Comparison of ENCODE assay signal across 17 cellular contexts in the genomic region with DNA sequence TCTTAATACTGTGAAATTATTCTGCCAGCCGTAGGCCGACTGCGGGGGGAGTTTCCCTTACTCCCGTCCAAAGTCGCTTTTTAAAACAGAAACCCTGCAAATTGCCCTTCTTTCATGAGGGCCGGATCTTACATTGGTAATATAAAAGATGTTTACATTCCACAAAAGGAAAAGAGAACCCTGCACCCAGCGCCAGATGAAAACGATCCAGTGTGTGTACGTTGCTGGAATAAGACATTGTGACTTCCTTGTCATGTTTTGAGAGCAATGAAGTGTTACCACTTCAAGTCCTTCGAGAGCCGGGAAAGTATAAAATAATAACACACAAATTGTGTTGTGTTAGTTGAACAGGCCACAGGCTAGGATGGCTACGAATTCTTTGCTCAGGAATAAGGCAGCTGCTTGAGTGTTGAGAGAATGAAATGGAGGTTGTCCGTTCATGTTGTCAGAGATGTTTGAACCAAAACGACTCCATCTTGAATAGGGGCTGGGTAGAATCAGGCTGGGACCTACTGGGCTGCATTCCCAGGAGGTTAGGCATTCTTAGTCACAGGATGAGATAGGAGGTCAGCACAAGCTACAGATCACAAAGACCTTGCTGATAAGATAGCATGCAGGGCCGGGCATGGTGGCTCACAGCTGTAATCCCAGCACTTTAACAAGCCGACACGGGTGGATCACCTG. TPM values are rescaled to one million over a fixed set of nuclear protein-coding genes. Genes with fewer than 3 reads are reported as not detected.
A peak's percentile ranks its signal among the peaks of the same experiment; 100 is the strongest.
DNase-seq lines count a peak whose midpoint lies in the region; ATAC-seq and TF ChIP-seq lines count a peak whose summit lies in the region.
"Had no signal": no experiment of that assay in that cellular context is flagged by ENCODE, and none has a peak within 500 bp of the region (broad histone marks: within the 10 kb centered on the region; RNA-seq: fewer than 3 reads in every experiment).

No MANE protein-coding gene starts in this region.

- no peaks in the 10 kb centered on the region for H3K4me1 ChIP-seq in adrenal gland (replicated peaks in 1 of 2)
- H3K4me1 ChIP-seq: BE2C had no signal

- H3K36me3 Mint-ChIP-seq in progenitor cell of endocrine pancreas (ENCODE audit: insufficient read depth), result no peaks in the 10 kb centered on the region
- H3K36me3 Mint-ChIP-seq in activated T-cell treated with anti-CD3 and anti-CD28 coated beads, Interleukin-2, amount 50 U/mL, for 4 hours (ENCODE audit: insufficient read depth), result no peaks in the 10 kb centered on the region

- H3K27me3 Mint-ChIP-seq in progenitor cell of endocrine pancreas, result no peaks in the 10 kb centered on the region
- peaks cover 27% of the 10 kb centered on the region for H3K27me3 Mint-ChIP-seq in activated T-cell treated with anti-CD3 and anti-CD28 coated beads, Interleukin-2, amount 50 U/mL, for 4 hours (ENCODE audit: low read depth)

- peaks cover 27% of the 10 kb centered on the region for H3K4me1 Mint-ChIP-seq in progenitor cell of endocrine pancreas (ENCODE audit: low read depth)
- H3K4me1 Mint-ChIP-seq in activated T-cell treated with anti-CD3 and anti-CD28 coated beads, Interleukin-2, amount 50 U/mL, for 4 hours (ENCODE audit: low read depth), result no peaks in the 10 kb centered on the region

- H3K27ac ChIP-seq in adrenal gland, result peak overlapping the region in 1 of 5 donors; percentile 34
- H3K27ac ChIP-seq: esophagus muscularis mucosa had no signal

- no peak for TF ChIP-seq POLR2A in adrenal gland (IDR thresholded peaks at IDR 0.05)

- H3K9me3 Mint-ChIP-seq in progenitor cell of endocrine pancreas (ENCODE audit: low read depth), result no peaks in the 10 kb centered on the region
- no peaks in the 10 kb centered on the region for H3K9me3 Mint-ChIP-seq in activated T-cell treated with anti-CD3 and anti-CD28 coated beads, Interleukin-2, amount 50 U/mL, for 4 hours
- H3K9me3 Mint-ChIP-seq: activated naive CD8-positive, alpha-beta T cell treated with anti-CD3 and anti-CD28 coated beads, Interleukin-2, amount 10 ng/mL, durations not matched to agents 7 days and 5 days had no signal

- DNase-seq in ELF-1 (ENCODE audit: low read depth, low spot score) (peak; percentile 67), adrenal gland (peak in 5 of 7 donors; percentile 65 to 86 (median 74)), kidney tubule cell (ENCODE audit: low spot score) (peak; percentile 60), progenitor cell of endocrine pancreas (ENCODE audit: low spot score, unreplicated experiment) (no peak), HK-2 (ENCODE audit: unreplicated experiment) (no peak)
- no peak for DNase-seq in activated T-cell treated with anti-CD3 and anti-CD28 coated beads, Interleukin-2, amount 50 U/mL, for 4 hours
- DNase-seq: activated CD4-positive, alpha-beta T cell treated with anti-CD3 and anti-CD28 coated beads for 1 hour; activated naive CD8-positive, alpha-beta T cell treated with anti-CD3 and anti-CD28 coated beads, Interleukin-2, amount 10 ng/mL, durations not matched to agents 7 days and 5 days; BE2C; cortex of kidney; occipital lobe; spleen; T-helper 2 cell had no signal

- no peak for ATAC-seq in HG02852 (IDR thresholded peaks at IDR 0.05; ENCODE audit: unreplicated experiment)
- no peak for ATAC-seq in HG03432 (IDR thresholded peaks at IDR 0.05; ENCODE audit: unreplicated experiment)
- no peak for ATAC-seq in activated T-cell treated with anti-CD3 and anti-CD28 coated beads, Interleukin-2, amount 50 U/mL, for 4 hours
- ATAC-seq: Right ventricle myocardium inferior had no signal

- peaks cover 8% of the 10 kb centered on the region for H3K27me3 ChIP-seq in adrenal gland
- H3K27me3 ChIP-seq: BE2C had no signal

- 54 to 62% (median 57%) methylated on average over 17 of the region's 17 CpGs for WGBS in adrenal gland, 4 donors

- no peaks in the 10 kb centered on the region for H3K9me3 ChIP-seq in adrenal gland (replicated peaks in 1 of 3)
- H3K9me3 ChIP-seq: BE2C, esophagus muscularis mucosa had no signal

- intact Hi-C loops in adrenal gland (cut with DNase I), result no loop called here

- H3K27ac Mint-ChIP-seq in progenitor cell of endocrine pancreas, result peak overlapping the region; percentile 86
- H3K27ac Mint-ChIP-seq: activated naive CD8-positive, alpha-beta T cell treated with anti-CD3 and anti-CD28 coated beads, Interleukin-2, amount 10 ng/mL, durations not matched to agents 7 days and 5 days had no signal

- TF ChIP-seq CTCF in adrenal gland (IDR thresholded peaks at IDR 0.05) (no peak), progenitor cell of endocrine pancreas (IDR thresholded peaks at IDR 0.05; ENCODE audit: unreplicated experiment) (no peak)

- no peak overlapping the region for H3K4me3 Mint-ChIP-seq in progenitor cell of endocrine pancreas (ENCODE audit: low read depth)
- H3K4me3 Mint-ChIP-seq in activated T-cell treated with anti-CD3 and anti-CD28 coated beads, Interleukin-2, amount 50 U/mL, for 4 hours, result no peak overlapping the region
- H3K4me3 Mint-ChIP-seq: activated naive CD8-positive, alpha-beta T cell treated with anti-CD3 and anti-CD28 coated beads, Interleukin-2, amount 10 ng/mL, durations not matched to agents 7 days and 5 days had no signal

- H3K36me3 ChIP-seq in adrenal gland (replicated peaks in 1 of 2), result no peaks in the 10 kb centered on the region
- H3K36me3 ChIP-seq: BE2C, esophagus muscularis mucosa, spleen had no signal

- no peak overlapping the region for H3K4me3 ChIP-seq in adrenal gland
- H3K4me3 ChIP-seq: esophagus muscularis mucosa, spleen had no signal

RNA-seq across cellular contexts. Expression of gene ARHGAP8, which starts 5.4 kb away (rescaled TPM):
- 1 to 10 TPM in 3 of 8 donors, under 1 TPM in 5; 0.12 to 3.6 (median 0.66) TPM for total RNA-seq in adrenal gland
- polyA plus RNA-seq in adrenal gland, result 1 to 10 TPM in 2 of 3 donors, under 1 TPM in 1; 0.71 to 3.9 (median 3.3) TPM
- 100 and 105 TPM in 2 replicates for total RNA-seq in progenitor cell of endocrine pancreas
- total RNA-seq in activated T-cell treated with anti-CD3 and anti-CD28 coated beads, Interleukin-2, amount 50 U/mL, for 4 hours, result 1 to 10 TPM in 2 of 3 donors, under 1 TPM in 1; 0.53 to 2.0 (median 1.0) TPM

RNA-seq across cellular contexts. Expression of gene PRR5, which starts 45.0 kb away (rescaled TPM):
- total RNA-seq in adrenal gland, result 10 to 100 TPM in 4 of 8 donors, 1 to 10 TPM in 4; 6.6 to 19.4 (median 10.0) TPM
- polyA plus RNA-seq in adrenal gland, result 10 to 100 TPM in 2 of 3 donors, 1 to 10 TPM in 1; 1.7 to 21.4 (median 19.7) TPM
- 20.5 and 21.3 TPM in 2 replicates for total RNA-seq in progenitor cell of endocrine pancreas
- 10 to 100 TPM; 30.4 to 41.1 (median 33.0) TPM for total RNA-seq in activated T-cell treated with anti-CD3 and anti-CD28 coated beads, Interleukin-2, amount 50 U/mL, for 4 hours

Comparison
In these comparisons a context has a peak if more than half of its experiments do, and no peak if none do; other contexts are left out.
1. DNase-seq: peak in ELF-1 (single experiment), adrenal gland (5 of 7) and kidney tubule cell (single experiment); none in progenitor cell of endocrine pancreas (single experiment), HK-2 (single experiment) and activated T-cell treated with anti-CD3 and anti-CD28 coated beads, Interleukin-2, amount 50 U/mL, for 4 hours (single experiment).
2. RNA of gene ARHGAP8, which starts 5.4 kb away (total RNA-seq): 100 to 105 TPM in progenitor cell of endocrine pancreas; 0.53 to 2.0 TPM in activated T-cell treated with anti-CD3 and anti-CD28 coated beads, Interleukin-2, amount 50 U/mL, for 4 hours and 0.12 to 3.6 TPM in adrenal gland; every median in the first group is over 10 times any median in the second.